Comparison of ENCODE assay signal across 1 cellular context in genomic region chr17:49677933-49678847, GRCh38.
A peak's percentile ranks its signal among the peaks of the same experiment; 100 is the strongest.
TF ChIP-seq lines count a peak whose summit lies in the region.

SPOP (minus strand) TSS chr17:49678097; CDS start chr17:49622810, 55,287 bp downstream.

TF ChIP-seq in HepG2, 621 proteins besides CTCF, POLR2A, EP300 and RAD21 (continued from another document and continues in another):
- TF ChIP-seq ARID5B (CRISPR knock-in tag; IDR thresholded peaks at IDR 0.05) (peak; percentile 79; the same call in 1 of the 2 replicates), ZNF768 (CRISPR knock-in tag; IDR thresholded peaks at IDR 0.05) (peak; percentile 54; the same call in 1 of the 2 replicates), ARHGAP35 (CRISPR knock-in tag; IDR thresholded peaks at IDR 0.05; ENCODE audit: borderline replicate concordance) (peak; percentile 99), IKZF4 (CRISPR knock-in tag; IDR thresholded peaks at IDR 0.05; ENCODE audit: borderline replicate concordance, low read depth, not compliant biosample characterization) (peak; percentile 98), LBX2 (CRISPR knock-in tag; IDR thresholded peaks at IDR 0.05; ENCODE audit: borderline replicate concordance) (no peak; the same call in 1 of the 2 replicates), NONO (IDR thresholded peaks at IDR 0.05) (no peak), NONO (CRISPR knock-in tag; conservative IDR thresholded peaks at IDR 0.05) (peak; percentile 97), KLF13 (CRISPR knock-in tag; IDR thresholded peaks at IDR 0.05) (0 out of 2 replicates have a peak, but pooled peaks have one; percentile 41), MAF1 (CRISPR knock-in tag; IDR thresholded peaks at IDR 0.05; ENCODE audit: borderline replicate concordance) (0 out of 2 replicates have a peak, but pooled peaks have one; percentile 70), ZMAT5 (CRISPR knock-in tag; IDR thresholded peaks at IDR 0.05; ENCODE audit: borderline replicate concordance, low read depth) (no peak), ZNF776 (CRISPR knock-in tag; IDR thresholded peaks at IDR 0.05) (peak; percentile 95), CBX5 (CRISPR knock-in tag; IDR thresholded peaks at IDR 0.05; ENCODE audit: borderline replicate concordance) (peak; percentile 80; the same call in 1 of the 2 replicates), ZNF781 (CRISPR knock-in tag; IDR thresholded peaks at IDR 0.05; ENCODE audit: borderline replicate concordance, not compliant biosample characterization) (peak; percentile 99), DNMT1 (CRISPR knock-in tag; IDR thresholded peaks at IDR 0.05) (peak; percentile 93; the same call in 1 of the 2 replicates), MTF1 (CRISPR knock-in tag; IDR thresholded peaks at IDR 0.05) (peak; percentile 93), ZNF484 (CRISPR knock-in tag; IDR thresholded peaks at IDR 0.05; ENCODE audit: borderline replicate concordance, low read depth) (no peak; the same call in 1 of the 2 replicates), ZBTB40 (IDR thresholded peaks at IDR 0.05) (no peak), ZBTB40 (CRISPR knock-in tag; IDR thresholded peaks at IDR 0.05) (peak; percentile 90), MYNN (CRISPR knock-in tag; IDR thresholded peaks at IDR 0.05; ENCODE audit: low read depth) (peak; percentile 96), ZNF446 (CRISPR knock-in tag; IDR thresholded peaks at IDR 0.05) (peak; percentile 69), ZNF598 (CRISPR knock-in tag; IDR thresholded peaks at IDR 0.05; ENCODE audit: borderline replicate concordance) (peak; percentile 94), ZNF549 (CRISPR knock-in tag; IDR thresholded peaks at IDR 0.05) (no peak), SPEN (CRISPR knock-in tag; IDR thresholded peaks at IDR 0.05; ENCODE audit: low read depth) (peak; percentile 98), ZNF326 (CRISPR knock-in tag; IDR thresholded peaks at IDR 0.05; ENCODE audit: borderline replicate concordance) (no peak), YY1 (IDR thresholded peaks at IDR 0.05; ENCODE audit: insufficient read depth, insufficient replicate concordance, low read depth, low read length) (peak; percentile 79), FOXO4 (CRISPR knock-in tag; conservative IDR thresholded peaks at IDR 0.05) (0 out of 2 replicates have a peak, but pooled peaks have one; percentile 95), ZHX2 (IDR thresholded peaks at IDR 0.05; ENCODE audit: low read depth) (peak; percentile 81), ZHX2 (CRISPR knock-in tag; IDR thresholded peaks at IDR 0.05; ENCODE audit: borderline replicate concordance) (peak; percentile 70; the same call in 1 of the 2 replicates), FOXP1 (IDR thresholded peaks at IDR 0.05) (peak; percentile 97), FOXP1 (CRISPR knock-in tag; IDR thresholded peaks at IDR 0.05) (peak; percentile 89), ZNF784 (CRISPR knock-in tag; IDR thresholded peaks at IDR 0.05; ENCODE audit: borderline replicate concordance) (peak; percentile 99), HIC2 (CRISPR knock-in tag; IDR thresholded peaks at IDR 0.05; ENCODE audit: low read depth) (peak; percentile 54; the same call in 1 of the 2 replicates)
